10 cellular contexts compared by ENCODE assay signal in genomic region chr11:35945137-35945518, GRCh38. TPM values are rescaled to one million over a fixed set of nuclear protein-coding genes. Genes with fewer than 3 reads are reported as not detected.
DNase-seq lines count a peak whose midpoint lies in the region; ATAC-seq, FAIRE-seq and TF ChIP-seq lines count a peak whose summit lies in the region.
"Had no signal": no experiment of that assay in that cellular context is flagged by ENCODE, and none has a peak within 500 bp of the region (broad histone marks: within the 10 kb centered on the region; RNA-seq: fewer than 3 reads in every experiment).

No MANE protein-coding gene starts in this region.

- no peak overlapping the region for H2AFZ ChIP-seq in keratinocyte (ENCODE audit: control insufficient read depth, low read length)

- no peak for TF ChIP-seq CTCF in keratinocyte (optimal IDR thresholded peaks at IDR 0.05 in 1 of 3, IDR thresholded peaks at IDR 0.05 in 1 of 3, conservative IDR thresholded peaks at IDR 0.05 in 1 of 3; ENCODE audit: extremely low read depth in 1 of 3, insufficient read depth in 2 of 3, low read length in 3 of 3)

- peaks cover 21% of the 10 kb centered on the region for H3K4me1 ChIP-seq in keratinocyte (ENCODE audit: control insufficient read depth, extremely low read depth, insufficient read depth, low read length)

- no peaks in the 10 kb centered on the region for H3K9me3 Mint-ChIP-seq in activated T-cell treated with anti-CD3 and anti-CD28 coated beads, Interleukin-2, amount 50 U/mL, for 4 hours
- H3K9me3 Mint-ChIP-seq in activated naive CD8-positive, alpha-beta T cell treated with anti-CD3 and anti-CD28 coated beads for 36 hours = no peaks in the 10 kb centered on the region

- no peaks in the 10 kb centered on the region for H3K9me3 ChIP-seq in keratinocyte (ENCODE audit: control insufficient read depth, low read depth, low read length)

- peak overlapping the region; percentile 46 to 92 (median 79) for H3K4me3 ChIP-seq in keratinocyte (ENCODE audit: control insufficient read depth in 2 of 3, extremely low read depth in 1 of 3, insufficient read depth in 2 of 3, low read depth in 1 of 3, low read length in 3 of 3)

- peaks cover 8% of the 10 kb centered on the region for H3K4me1 Mint-ChIP-seq in activated T-cell treated with anti-CD3 and anti-CD28 coated beads, Interleukin-2, amount 50 U/mL, for 4 hours (ENCODE audit: low read depth)
- H3K4me1 Mint-ChIP-seq in activated naive CD8-positive, alpha-beta T cell treated with anti-CD3 and anti-CD28 coated beads for 36 hours = peaks cover 3% of the 10 kb centered on the region

- peaks cover 2% of the 10 kb centered on the region for H3K9me1 ChIP-seq in keratinocyte (ENCODE audit: control insufficient read depth, extremely low read depth, insufficient read depth, low read length)

- H3K79me2 ChIP-seq in keratinocyte (ENCODE audit: control insufficient read depth, insufficient read depth, low read length) = peaks cover 47% of the 10 kb centered on the region

- peak overlapping the region; percentile 75 for H3K9ac ChIP-seq in keratinocyte (ENCODE audit: control insufficient read depth, extremely low read depth, insufficient read depth, low read length)

- peaks cover 5% of the 10 kb centered on the region for H4K20me1 ChIP-seq in keratinocyte (ENCODE audit: control insufficient read depth, extremely low read depth, insufficient read depth, low read length)

- no peak for DNase-seq in activated T-cell treated with anti-CD3 and anti-CD28 coated beads, Interleukin-2, amount 50 U/mL, for 4 hours
- DNase-seq in activated T-cell treated with anti-CD3 and anti-CD28 coated beads for 4 hours (no peak), keratinocyte (ENCODE audit: low read depth, low spot score) (no peak), substantia nigra (lab: John Stamatoyannopoulos, UW) (peak in 1 of 49 donors; percentile 58), NCI-H2196 treated with DMSO at 0.1 percent for 48 hours (lab: John Stamatoyannopoulos, UW; ENCODE audit: unreplicated experiment) (no peak)
- DNase-seq in activated naive CD8-positive, alpha-beta T cell treated with anti-CD3 and anti-CD28 coated beads for 36 hours = no peak
- DNase-seq: MV-4-11; stimulated activated CD4-positive, alpha-beta T cell treated with anti-CD3 and anti-CD28 coated beads, Interleukin-4, amount 100 ng/mL, for 1 hour had no signal

- H3K27me3 Mint-ChIP-seq in activated T-cell treated with anti-CD3 and anti-CD28 coated beads, Interleukin-2, amount 50 U/mL, for 4 hours (ENCODE audit: low read depth) = peaks cover 46% of the 10 kb centered on the region
- H3K27me3 Mint-ChIP-seq in activated naive CD8-positive, alpha-beta T cell treated with anti-CD3 and anti-CD28 coated beads for 36 hours = peaks cover 54% of the 10 kb centered on the region

- ATAC-seq in activated T-cell treated with anti-CD3 and anti-CD28 coated beads, Interleukin-2, amount 50 U/mL, for 4 hours = no peak
- ATAC-seq in HG03469 (IDR thresholded peaks at IDR 0.05; ENCODE audit: unreplicated experiment) (no peak), GM18867 (IDR thresholded peaks at IDR 0.05; ENCODE audit: unreplicated experiment) (no peak)

- dilution Hi-C loops in keratinocyte (cut with MboI; ENCODE audit: extremely low pct_ligation_motif_present, low sequenced_read_pairs) = no loop called here

- H3K36me3 Mint-ChIP-seq in activated T-cell treated with anti-CD3 and anti-CD28 coated beads, Interleukin-2, amount 50 U/mL, for 4 hours (ENCODE audit: insufficient read depth) = no peaks in the 10 kb centered on the region
- H3K36me3 Mint-ChIP-seq in activated naive CD8-positive, alpha-beta T cell treated with anti-CD3 and anti-CD28 coated beads for 36 hours = no peaks in the 10 kb centered on the region

- no peaks in the 10 kb centered on the region for H3K36me3 ChIP-seq in keratinocyte (ENCODE audit: control insufficient read depth in 2 of 2, extremely low read depth in 1 of 2, insufficient read depth in 2 of 2, low read length in 2 of 2)

- peak overlapping the region; percentile 90 for H3K4me2 ChIP-seq in keratinocyte (ENCODE audit: control insufficient read depth, extremely low read depth, insufficient read depth, low read depth, low read length)

- no peaks in the 10 kb centered on the region for H3K27me3 ChIP-seq in keratinocyte (ENCODE audit: control insufficient read depth, extremely low read depth, insufficient read depth, low read length)

- peak overlapping the region; percentile 69 for H3K4me3 Mint-ChIP-seq in activated T-cell treated with anti-CD3 and anti-CD28 coated beads, Interleukin-2, amount 50 U/mL, for 4 hours
- H3K4me3 Mint-ChIP-seq in activated naive CD8-positive, alpha-beta T cell treated with anti-CD3 and anti-CD28 coated beads for 36 hours = peak overlapping the region; percentile 79

- H3K27ac Mint-ChIP-seq in activated naive CD8-positive, alpha-beta T cell treated with anti-CD3 and anti-CD28 coated beads for 36 hours = no peak overlapping the region

- H3K27ac ChIP-seq in keratinocyte (ENCODE audit: control insufficient read depth, insufficient read depth, low read length) (no peak overlapping the region), substantia nigra (ENCODE audit: low read depth, low read length, poor library complexity, severe bottlenecking) (peak overlapping the region; percentile 73)

- FAIRE-seq in keratinocyte (lab: Jason Lieb, UNC) = no peak

RNA-seq across cellular contexts. Expression of gene LDLRAD3, which starts 1.3 kb away (rescaled TPM):
- total RNA-seq in activated T-cell treated with anti-CD3 and anti-CD28 coated beads, Interleukin-2, amount 50 U/mL, for 4 hours = under 1 TPM; 0.29 to 0.76 (median 0.71) TPM
- under 1 TPM; 0.12 to 0.24 TPM for total RNA-seq in activated naive CD8-positive, alpha-beta T cell treated with anti-CD3 and anti-CD28 coated beads for 36 hours
- 11.8 to 13.5 TPM (median 13.1 TPM) in 3 replicates for polyA plus RNA-seq in keratinocyte
- 14.2 TPM for polyA plus RNA-seq in keratinocyte (2011; ENCODE audit: low read depth)
- 11.7 and 13.0 TPM in 2 replicates for polyA plus RNA-seq in keratinocyte (2011; cell fraction: cytosol; rRNA removed)
- polyA plus RNA-seq in keratinocyte (2011; cell fraction: nucleus; rRNA removed) = 13.7 and 14.7 TPM in 2 replicates
- 10.1 and 11.0 TPM in 2 replicates for polyA plus RNA-seq in keratinocyte (2012; ENCODE audit: low replicate concordance)
- 14.4 to 31.0 TPM (median 22.1 TPM) in 3 replicates for polyA minus RNA-seq in keratinocyte
- 35.9 TPM for polyA minus RNA-seq in keratinocyte (2011; cell fraction: cytosol; rRNA and poly(A)+ RNA removed)
- 11.8 and 21.3 TPM in 2 replicates for polyA minus RNA-seq in keratinocyte (2011; cell fraction: nucleus; rRNA and poly(A)+ RNA removed)
